ENCODE assay signal across 10 cellular contexts in genomic region chr5:73213566-73213998, GRCh38. TPM values are rescaled to one million over a fixed set of nuclear protein-coding genes. Genes with fewer than 3 reads are reported as not detected.
A peak's percentile ranks its signal among the peaks of the same experiment; 100 is the strongest.
DNase-seq lines count a peak whose midpoint lies in the region; ATAC-seq and TF ChIP-seq lines count a peak whose summit lies in the region.
"Had no signal": no experiment of that assay in that cellular context is flagged by ENCODE, and none has a peak within 500 bp of the region (broad histone marks: within the 10 kb centered on the region; RNA-seq: fewer than 3 reads in every experiment).

No MANE protein-coding gene starts in this region.

- no peaks in the 10 kb centered on the region for H3K27me3 ChIP-seq in HCT116 (ENCODE audit: insufficient read depth, low read length)
- H3K27me3 ChIP-seq in SK-N-SH (ENCODE audit: insufficient read depth), result no peaks in the 10 kb centered on the region

- TF ChIP-seq POLR2A in HCT116 (IDR thresholded peaks at IDR 0.05; ENCODE audit: borderline replicate concordance, extremely low read depth, insufficient read depth, insufficient read length), result no peak

- peak; percentile 68 for DNase-seq in DMS 273 (lab: John Stamatoyannopoulos, UW; ENCODE audit: unreplicated experiment)
- DNase-seq in DMS 273 treated with DMSO at 0.1 percent for 48 hours (lab: John Stamatoyannopoulos, UW), result no peak
- no peak for DNase-seq in HCT116 (ENCODE audit: low read depth, low spot score)
- no peak for DNase-seq in SK-N-SH
- peak; percentile 41 for DNase-seq in left kidney (ENCODE audit: low read depth, low spot score)
- DNase-seq in activated CD8-positive, alpha-beta memory T cell treated with anti-CD3 and anti-CD28 coated beads, Interleukin-2, amount 50 U/mL, for 4 hours, result no peak
- DNase-seq: NCI-H1105 had no signal

- H4K20me1 ChIP-seq in HCT116 (ENCODE audit: insufficient read depth) (no peaks in the 10 kb centered on the region), SK-N-SH (ENCODE audit: insufficient read depth) (no peaks in the 10 kb centered on the region)

- WGBS in SK-N-SH (ENCODE audit: low lambda C conversion rate), result 34% methylated on average over 6 of the region's 6 CpGs

- TF ChIP-seq RAD21 in HCT116 (IDR thresholded peaks at IDR 0.05; ENCODE audit: low read depth) (no peak), SK-N-SH (IDR thresholded peaks at IDR 0.05; ENCODE audit: low read length) (no peak)

- H3K9me2 ChIP-seq in HCT116 (ENCODE audit: insufficient read depth) (no peaks in the 10 kb centered on the region), SK-N-SH (no peaks in the 10 kb centered on the region)

- H3F3A ChIP-seq in SK-N-SH (replicated peaks; ENCODE audit: insufficient read depth), result peaks cover 4% of the 10 kb centered on the region

- CTCF ChIA-PET in HCT116 (lab: Charles Lee) (no interaction called here), SK-N-SH (lab: Yijun Ruan, JAX) (interaction anchor here (0.6 to 3.6 kb wide), 2 partner anchors 13 to 130 kb away, joined by 3 to 43 read pairs; no protein-coding TSS in a partner anchor)

- peak overlapping the region; percentile 17; the same call in 1 of the 2 replicates for H3K4me2 ChIP-seq in HCT116 (ENCODE audit: low read length)
- H3K4me2 ChIP-seq in SK-N-SH, result peak overlapping the region; percentile 71

- intact Hi-C loops in HCT116 (cut with micrococcal nuclease), result loop anchor here (10.0 kb wide), 1 partner anchor 259 kb away; the partner anchor contains the start of gene FCHO2

- TF ChIP-seq CTCF in HCT116 (IDR thresholded peaks at IDR 0.05 in 2 of 3, conservative IDR thresholded peaks at IDR 0.05 in 1 of 3; ENCODE audit: borderline replicate concordance in 1 of 3, insufficient read depth in 1 of 3, low read depth in 2 of 3, low read length in 2 of 3) (no peak), SK-N-SH (IDR thresholded peaks at IDR 0.05) (no peak)

- RAD21 ChIA-PET in HCT116 (lab: Charles Lee; ENCODE audit: low non-redundant PET in 1 of 2, low total read pairs in 2 of 2, uncharacterized antibody in 2 of 2, unreplicated experiment in 2 of 2), result no interaction called here

- H3K9ac ChIP-seq in HCT116 (ENCODE audit: low read length) (no peak overlapping the region), SK-N-SH (no peak overlapping the region)

- H2AFZ ChIP-seq in HCT116 (ENCODE audit: low read depth, low read length, poor library complexity, severe bottlenecking) (no peak overlapping the region), SK-N-SH (ENCODE audit: low read depth) (no peak overlapping the region)

- BruUV-seq in HCT116 (replicated peaks; lab: Mats Ljungman, UMichigan), result no TSS peak

- H3K36me3 ChIP-seq in HCT116 (ENCODE audit: control insufficient read depth in 1 of 2, insufficient read depth in 2 of 2, low read length in 2 of 2), result no peaks in the 10 kb centered on the region
- H3K36me3 ChIP-seq in SK-N-SH (replicated peaks in 1 of 2; ENCODE audit: control insufficient read depth in 1 of 2, insufficient read depth in 2 of 2, low read length in 1 of 2), result no peaks in the 10 kb centered on the region

- H3K4me3 ChIP-seq in HCT116 (replicated peaks in 1 of 2; ENCODE audit: low read depth in 1 of 2, low read length in 2 of 2), result no peak overlapping the region
- no peak overlapping the region for H3K4me3 ChIP-seq in SK-N-SH (ENCODE audit: low read depth in 2 of 2, low read length in 1 of 2)

- H3K27ac ChIP-seq in HCT116 (ENCODE audit: low read depth, low read length) (no peak overlapping the region), SK-N-SH (ENCODE audit: low read depth in 2 of 2, low read length in 1 of 2) (peak overlapping the region in 1 of 2 experiments; percentile 22; a peak in 1 of 4 replicates)
- H3K27ac ChIP-seq: 22Rv1 had no signal

- no peaks in the 10 kb centered on the region for H3K9me3 ChIP-seq in HCT116 (ENCODE audit: control insufficient read depth in 1 of 2, insufficient read depth in 1 of 2, low read depth in 1 of 2, low read length in 2 of 2)
- H3K9me3 ChIP-seq in SK-N-SH, result no peaks in the 10 kb centered on the region

- H3K79me2 ChIP-seq in HCT116 (ENCODE audit: insufficient read depth, low read length) (no peaks in the 10 kb centered on the region), SK-N-SH (ENCODE audit: insufficient read depth) (no peaks in the 10 kb centered on the region)

- ATAC-seq in HCT116 (no peak), HG03175 (IDR thresholded peaks at IDR 0.05; ENCODE audit: unreplicated experiment) (no peak), GM19452 (IDR thresholded peaks at IDR 0.05; ENCODE audit: unreplicated experiment) (no peak)

- peak; percentile 39 to 75; a peak in 2 of 4 replicates for TF ChIP-seq EP300 in SK-N-SH (IDR thresholded peaks at IDR 0.05; ENCODE audit: borderline replicate concordance in 1 of 2, low read depth in 1 of 2, low read length in 1 of 2)

- peaks cover 6 to 28% of the 10 kb centered on the region in 2 experiments; a peak in 3 of 4 replicates for H3K4me1 ChIP-seq in HCT116 (ENCODE audit: control insufficient read depth in 1 of 2, insufficient read depth in 2 of 2, low read length in 2 of 2)
- H3K4me1 ChIP-seq in SK-N-SH (ENCODE audit: control insufficient read depth in 1 of 2, insufficient read depth in 2 of 2, low read depth in 1 of 2, low read length in 1 of 2), result peaks cover 9 to 16% of the 10 kb centered on the region in 2 experiments; a peak in 3 of 4 replicates

- POLR2A ChIA-PET in HCT116 (lab: Charles Lee), result no interaction called here
- POLR2A ChIA-PET in SK-N-SH (lab: Yijun Ruan, JAX), result no interaction called here

TF ChIP-seq in HCT116, 20 proteins besides CTCF, POLR2A, EP300 and RAD21:
- no peak for TF ChIP-seq ZNF274 (IDR thresholded peaks at IDR 0.05; ENCODE audit: low read depth, low read length)
- TF ChIP-seq MAX (IDR thresholded peaks at IDR 0.05), result no peak
- no peak for TF ChIP-seq EGR1 (IDR thresholded peaks at IDR 0.05; ENCODE audit: low read depth)
- TF ChIP-seq CBX3 (IDR thresholded peaks at IDR 0.05; ENCODE audit: low read depth), result no peak
- TF ChIP-seq ZFX (IDR thresholded peaks at IDR 0.05), result no peak
- TF ChIP-seq, protein P1, sequence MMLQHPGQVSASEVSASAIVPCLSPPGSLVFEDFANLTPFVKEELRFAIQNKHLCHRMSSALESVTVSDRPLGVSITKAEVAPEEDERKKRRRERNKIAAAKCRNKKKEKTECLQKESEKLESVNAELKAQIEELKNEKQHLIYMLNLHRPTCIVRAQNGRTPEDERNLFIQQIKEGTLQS (IDR thresholded peaks at IDR 0.05), result no peak
- TF ChIP-seq SIN3A (IDR thresholded peaks at IDR 0.05; ENCODE audit: low read depth), result no peak
- no peak for TF ChIP-seq POLR2AphosphoS5 (IDR thresholded peaks at IDR 0.05; ENCODE audit: low read depth, low read length)
- no peak for TF ChIP-seq JUND (IDR thresholded peaks at IDR 0.05)
- TF ChIP-seq CEBPB (IDR thresholded peaks at IDR 0.05; ENCODE audit: low read depth), result no peak
- no peak for TF ChIP-seq SP1 (IDR thresholded peaks at IDR 0.05; ENCODE audit: low read depth)
- no peak for TF ChIP-seq YY1 (IDR thresholded peaks at IDR 0.05; ENCODE audit: extremely low read depth, insufficient replicate concordance, low read depth, low read length)
- TF ChIP-seq EZH2 (IDR thresholded peaks at IDR 0.05), result no peak

TF ChIP-seq in SK-N-SH, 30 proteins besides CTCF, POLR2A, EP300 and RAD21 (continues in another document):
- peak; percentile 49; the same call in 1 of the 2 replicates for TF ChIP-seq RXRA (IDR thresholded peaks at IDR 0.05; ENCODE audit: borderline replicate concordance, low read depth)
- peak; percentile 65 for TF ChIP-seq JUND (IDR thresholded peaks at IDR 0.05)
- TF ChIP-seq POLR2AphosphoS5 (IDR thresholded peaks at IDR 0.05; ENCODE audit: low read depth, low read length), result peak; percentile 64; the same call in 1 of the 2 replicates
- TF ChIP-seq SMC3 (IDR thresholded peaks at IDR 0.05; ENCODE audit: low read depth, low read length), result no peak
- peak; percentile 73; the same call in 1 of the 2 replicates for TF ChIP-seq NFIC (IDR thresholded peaks at IDR 0.05; ENCODE audit: borderline replicate concordance)
- peak; percentile 97 for TF ChIP-seq TCF12 (IDR thresholded peaks at IDR 0.05)
- TF ChIP-seq MAX (IDR thresholded peaks at IDR 0.05; ENCODE audit: low read depth), result peak; percentile 57
- TF ChIP-seq TEAD4 (IDR thresholded peaks at IDR 0.05; ENCODE audit: borderline replicate concordance, insufficient read depth), result 0 out of 2 replicates have a peak, but pooled peaks have one; percentile 17
- TF ChIP-seq, protein P2, sequence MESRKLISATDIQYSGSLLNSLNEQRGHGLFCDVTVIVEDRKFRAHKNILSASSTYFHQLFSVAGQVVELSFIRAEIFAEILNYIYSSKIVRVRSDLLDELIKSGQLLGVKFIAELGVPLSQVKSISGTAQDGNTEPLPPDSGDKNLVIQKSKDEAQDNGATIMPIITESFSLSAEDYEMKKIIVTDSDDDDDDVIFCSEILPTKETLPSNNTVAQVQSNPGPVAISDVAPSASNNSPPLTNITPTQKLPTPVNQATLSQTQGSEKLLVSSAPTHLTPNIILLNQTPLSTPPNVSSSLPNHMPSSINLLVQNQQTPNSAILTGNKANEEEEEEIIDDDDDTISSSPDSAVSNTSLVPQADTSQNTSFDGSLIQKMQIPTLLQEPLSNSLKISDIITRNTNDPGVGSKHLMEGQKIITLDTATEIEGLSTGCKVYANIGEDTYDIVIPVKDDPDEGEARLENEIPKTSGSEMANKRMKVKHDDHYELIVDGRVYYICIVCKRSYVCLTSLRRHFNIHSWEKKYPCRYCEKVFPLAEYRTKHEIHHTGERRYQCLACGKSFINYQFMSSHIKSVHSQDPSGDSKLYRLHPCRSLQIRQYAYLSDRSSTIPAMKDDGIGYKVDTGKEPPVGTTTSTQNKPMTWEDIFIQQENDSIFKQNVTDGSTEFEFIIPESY (IDR thresholded peaks at IDR 0.05; ENCODE audit: borderline replicate concordance, low read depth), result 0 out of 2 replicates have a peak, but pooled peaks have one; percentile 42
- no peak for TF ChIP-seq GATA2 (CRISPR knock-in tag; IDR thresholded peaks at IDR 0.05)
- TF ChIP-seq SIN3A (IDR thresholded peaks at IDR 0.05; ENCODE audit: borderline replicate concordance, low read depth, low read length), result 0 out of 2 replicates have a peak, but pooled peaks have one; percentile 43
- TF ChIP-seq MEF2A (IDR thresholded peaks at IDR 0.05; ENCODE audit: borderline replicate concordance, low read depth), result peak; percentile 58; the same call in 1 of the 2 replicates
- no peak for TF ChIP-seq RFX5 (IDR thresholded peaks at IDR 0.05; ENCODE audit: low read length)

RNA-seq across cellular contexts. Expression of gene TMEM174, which starts 40.6 kb away (rescaled TPM):
- total RNA-seq in HCT116 (2021; ENCODE audit: unreplicated experiment), result not detected
- not detected in 2 replicates for polyA plus RNA-seq in HCT116 (2012)
- polyA plus RNA-seq in SK-N-SH (2012; rRNA removed), result not detected in 2 replicates
- polyA plus RNA-seq in SK-N-SH (2012; cell fraction: cytosol; rRNA removed), result not detected in 2 replicates
- not detected in 2 replicates for polyA plus RNA-seq in SK-N-SH (2012; cell fraction: nucleus; rRNA removed)

Comparison
In these comparisons a context has a peak if more than half of its experiments do, and no peak if none do; other contexts are left out.
1. DNase-seq: peak in DMS 273 (single experiment) and left kidney (single experiment); none in DMS 273 treated with DMSO at 0.1 percent for 48 hours (single experiment), HCT116 (single experiment), SK-N-SH (single experiment) and activated CD8-positive, alpha-beta memory T cell treated with anti-CD3 and anti-CD28 coated beads, Interleukin-2, amount 50 U/mL, for 4 hours (single experiment).